ENCODE assay signal across 2 cellular contexts in genomic region chr10:95683966-95684365, GRCh38.
TF ChIP-seq lines count a peak whose summit lies in the region.

No MANE protein-coding gene starts in this region.

TF ChIP-seq in HepG2, 621 proteins besides CTCF, POLR2A, EP300 and RAD21:
- TF ChIP-seq NAIF1 (CRISPR knock-in tag; IDR thresholded peaks at IDR 0.05; ENCODE audit: borderline replicate concordance) (no peak), NPAS2 (CRISPR knock-in tag; IDR thresholded peaks at IDR 0.05; ENCODE audit: borderline replicate concordance) (no peak), ZNF782 (CRISPR knock-in tag; IDR thresholded peaks at IDR 0.05; ENCODE audit: borderline replicate concordance) (no peak), ZNF317 (CRISPR knock-in tag; IDR thresholded peaks at IDR 0.05) (no peak), SMAD9 (CRISPR knock-in tag; IDR thresholded peaks at IDR 0.05) (no peak), HMG20B (CRISPR knock-in tag; conservative IDR thresholded peaks at IDR 0.05) (no peak), MAFF (IDR thresholded peaks at IDR 0.05; ENCODE audit: low read depth, low read length) (peak; percentile 47; the same call in 1 of the 2 replicates), MAFK (conservative IDR thresholded peaks at IDR 0.05 in 1 of 2, IDR thresholded peaks at IDR 0.05 in 1 of 2; ENCODE audit: low read length in 2 of 2) (peak; percentile 41 to 61; a peak in 3 of 4 replicates), ZNF704 (CRISPR knock-in tag; IDR thresholded peaks at IDR 0.05; ENCODE audit: borderline replicate concordance) (no peak), PHF21A (CRISPR knock-in tag; IDR thresholded peaks at IDR 0.05) (no peak), PHB2 (IDR thresholded peaks at IDR 0.05; ENCODE audit: partially characterized antibody) (no peak), FOXO1 (CRISPR knock-in tag; IDR thresholded peaks at IDR 0.05) (no peak)
- TF ChIP-seq, protein P1, sequence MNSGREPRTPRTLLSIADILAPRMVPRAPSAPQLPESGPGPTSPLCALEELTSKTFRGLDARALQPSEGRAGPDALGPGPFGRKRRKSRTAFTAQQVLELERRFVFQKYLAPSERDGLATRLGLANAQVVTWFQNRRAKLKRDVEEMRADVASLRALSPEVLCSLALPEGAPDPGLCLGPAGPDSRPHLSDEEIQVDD (CRISPR knock-in tag; IDR thresholded peaks at IDR 0.05; ENCODE audit: borderline replicate concordance) = no peak

TF ChIP-seq in K562, 482 proteins besides CTCF, POLR2A, EP300 and RAD21:
- TF ChIP-seq SPI1 (IDR thresholded peaks at IDR 0.05; ENCODE audit: borderline replicate concordance, low read depth, low read length) = no peak
- TF ChIP-seq ZNF316 (IDR thresholded peaks at IDR 0.05) = peak; percentile 55
- TF ChIP-seq C11orf30 (IDR thresholded peaks at IDR 0.05; ENCODE audit: low read depth) = peak; percentile 34; the same call in 1 of the 2 replicates
